ENCODE assay signal across 1 cellular context in genomic region chr6:162580619-162581018, GRCh38.
TF ChIP-seq lines count a peak whose summit lies in the region.

No MANE protein-coding gene starts in this region.

TF ChIP-seq in H1, 55 proteins besides CTCF, POLR2A, EP300 and RAD21:
- TF ChIP-seq, protein P1, sequence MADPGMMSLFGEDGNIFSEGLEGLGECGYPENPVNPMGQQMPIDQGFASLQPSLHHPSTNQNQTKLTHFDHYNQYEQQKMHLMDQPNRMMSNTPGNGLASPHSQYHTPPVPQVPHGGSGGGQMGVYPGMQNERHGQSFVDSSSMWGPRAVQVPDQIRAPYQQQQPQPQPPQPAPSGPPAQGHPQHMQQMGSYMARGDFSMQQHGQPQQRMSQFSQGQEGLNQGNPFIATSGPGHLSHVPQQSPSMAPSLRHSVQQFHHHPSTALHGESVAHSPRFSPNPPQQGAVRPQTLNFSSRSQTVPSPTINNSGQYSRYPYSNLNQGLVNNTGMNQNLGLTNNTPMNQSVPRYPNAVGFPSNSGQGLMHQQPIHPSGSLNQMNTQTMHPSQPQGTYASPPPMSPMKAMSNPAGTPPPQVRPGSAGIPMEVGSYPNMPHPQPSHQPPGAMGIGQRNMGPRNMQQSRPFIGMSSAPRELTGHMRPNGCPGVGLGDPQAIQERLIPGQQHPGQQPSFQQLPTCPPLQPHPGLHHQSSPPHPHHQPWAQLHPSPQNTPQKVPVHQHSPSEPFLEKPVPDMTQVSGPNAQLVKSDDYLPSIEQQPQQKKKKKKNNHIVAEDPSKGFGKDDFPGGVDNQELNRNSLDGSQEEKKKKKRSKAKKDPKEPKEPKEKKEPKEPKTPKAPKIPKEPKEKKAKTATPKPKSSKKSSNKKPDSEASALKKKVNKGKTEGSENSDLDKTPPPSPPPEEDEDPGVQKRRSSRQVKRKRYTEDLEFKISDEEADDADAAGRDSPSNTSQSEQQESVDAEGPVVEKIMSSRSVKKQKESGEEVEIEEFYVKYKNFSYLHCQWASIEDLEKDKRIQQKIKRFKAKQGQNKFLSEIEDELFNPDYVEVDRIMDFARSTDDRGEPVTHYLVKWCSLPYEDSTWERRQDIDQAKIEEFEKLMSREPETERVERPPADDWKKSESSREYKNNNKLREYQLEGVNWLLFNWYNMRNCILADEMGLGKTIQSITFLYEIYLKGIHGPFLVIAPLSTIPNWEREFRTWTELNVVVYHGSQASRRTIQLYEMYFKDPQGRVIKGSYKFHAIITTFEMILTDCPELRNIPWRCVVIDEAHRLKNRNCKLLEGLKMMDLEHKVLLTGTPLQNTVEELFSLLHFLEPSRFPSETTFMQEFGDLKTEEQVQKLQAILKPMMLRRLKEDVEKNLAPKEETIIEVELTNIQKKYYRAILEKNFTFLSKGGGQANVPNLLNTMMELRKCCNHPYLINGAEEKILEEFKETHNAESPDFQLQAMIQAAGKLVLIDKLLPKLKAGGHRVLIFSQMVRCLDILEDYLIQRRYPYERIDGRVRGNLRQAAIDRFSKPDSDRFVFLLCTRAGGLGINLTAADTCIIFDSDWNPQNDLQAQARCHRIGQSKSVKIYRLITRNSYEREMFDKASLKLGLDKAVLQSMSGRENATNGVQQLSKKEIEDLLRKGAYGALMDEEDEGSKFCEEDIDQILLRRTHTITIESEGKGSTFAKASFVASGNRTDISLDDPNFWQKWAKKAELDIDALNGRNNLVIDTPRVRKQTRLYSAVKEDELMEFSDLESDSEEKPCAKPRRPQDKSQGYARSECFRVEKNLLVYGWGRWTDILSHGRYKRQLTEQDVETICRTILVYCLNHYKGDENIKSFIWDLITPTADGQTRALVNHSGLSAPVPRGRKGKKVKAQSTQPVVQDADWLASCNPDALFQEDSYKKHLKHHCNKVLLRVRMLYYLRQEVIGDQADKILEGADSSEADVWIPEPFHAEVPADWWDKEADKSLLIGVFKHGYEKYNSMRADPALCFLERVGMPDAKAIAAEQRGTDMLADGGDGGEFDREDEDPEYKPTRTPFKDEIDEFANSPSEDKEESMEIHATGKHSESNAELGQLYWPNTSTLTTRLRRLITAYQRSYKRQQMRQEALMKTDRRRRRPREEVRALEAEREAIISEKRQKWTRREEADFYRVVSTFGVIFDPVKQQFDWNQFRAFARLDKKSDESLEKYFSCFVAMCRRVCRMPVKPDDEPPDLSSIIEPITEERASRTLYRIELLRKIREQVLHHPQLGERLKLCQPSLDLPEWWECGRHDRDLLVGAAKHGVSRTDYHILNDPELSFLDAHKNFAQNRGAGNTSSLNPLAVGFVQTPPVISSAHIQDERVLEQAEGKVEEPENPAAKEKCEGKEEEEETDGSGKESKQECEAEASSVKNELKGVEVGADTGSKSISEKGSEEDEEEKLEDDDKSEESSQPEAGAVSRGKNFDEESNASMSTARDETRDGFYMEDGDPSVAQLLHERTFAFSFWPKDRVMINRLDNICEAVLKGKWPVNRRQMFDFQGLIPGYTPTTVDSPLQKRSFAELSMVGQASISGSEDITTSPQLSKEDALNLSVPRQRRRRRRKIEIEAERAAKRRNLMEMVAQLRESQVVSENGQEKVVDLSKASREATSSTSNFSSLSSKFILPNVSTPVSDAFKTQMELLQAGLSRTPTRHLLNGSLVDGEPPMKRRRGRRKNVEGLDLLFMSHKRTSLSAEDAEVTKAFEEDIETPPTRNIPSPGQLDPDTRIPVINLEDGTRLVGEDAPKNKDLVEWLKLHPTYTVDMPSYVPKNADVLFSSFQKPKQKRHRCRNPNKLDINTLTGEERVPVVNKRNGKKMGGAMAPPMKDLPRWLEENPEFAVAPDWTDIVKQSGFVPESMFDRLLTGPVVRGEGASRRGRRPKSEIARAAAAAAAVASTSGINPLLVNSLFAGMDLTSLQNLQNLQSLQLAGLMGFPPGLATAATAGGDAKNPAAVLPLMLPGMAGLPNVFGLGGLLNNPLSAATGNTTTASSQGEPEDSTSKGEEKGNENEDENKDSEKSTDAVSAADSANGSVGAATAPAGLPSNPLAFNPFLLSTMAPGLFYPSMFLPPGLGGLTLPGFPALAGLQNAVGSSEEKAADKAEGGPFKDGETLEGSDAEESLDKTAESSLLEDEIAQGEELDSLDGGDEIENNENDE (IDR thresholded peaks at IDR 0.05; ENCODE audit: insufficient replicate concordance, low read length), result no peak
